9 cellular contexts compared by ENCODE assay signal in the genomic region with DNA sequence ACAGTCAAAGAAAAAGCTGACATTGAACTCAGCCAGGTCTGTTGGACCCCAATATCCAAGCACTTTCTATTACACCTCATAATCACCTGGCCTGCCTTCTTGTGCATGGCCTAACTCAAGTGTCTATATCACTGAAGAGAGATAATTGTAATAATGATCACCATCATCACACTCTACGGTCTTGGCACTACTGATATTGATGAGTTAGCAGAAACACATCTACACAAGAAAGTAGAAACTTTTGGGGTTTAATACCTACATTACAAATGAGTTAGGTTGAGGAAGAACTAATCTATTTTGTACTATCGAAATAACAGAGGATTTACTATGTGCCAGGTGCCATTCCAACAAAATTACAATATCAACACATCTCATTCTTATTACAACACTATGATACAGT. TPM values are rescaled to one million over a fixed set of nuclear protein-coding genes. Genes with fewer than 3 reads are reported as not detected.
"Had no signal": no experiment of that assay in that cellular context is flagged by ENCODE, and none has a peak within 500 bp of the region (broad histone marks: within the 10 kb centered on the region; RNA-seq: fewer than 3 reads in every experiment).

No MANE protein-coding gene starts in this region.

- FAIRE-seq: G401.6, GM12878, GM12891, GM12892, GM18507, GM19239 had no signal

- H3K4me3 ChIP-seq: GM12878 had no signal

- ATAC-seq: GM12878 had no signal

- DNase-seq: GDM1, GF-D8 had no signal

RNA-seq across cellular contexts. Expression of a gene that starts 30.7 kb away (rescaled TPM):
- total RNA-seq: G401, GM12878 had no signal
- polyA plus RNA-seq: GM12878 had no signal
